Comparison of ENCODE assay signal across 1 cellular context in genomic region chr1:38941527-38942019, GRCh38.
A peak's percentile ranks its signal among the peaks of the same experiment; 100 is the strongest.
TF ChIP-seq lines count a peak whose summit lies in the region.

Gene RHBDL2, minus strand, starts transcription at chr1:38941830. Its CDS starts 22,618 bp downstream, at chr1:38919212.

TF ChIP-seq in HepG2, 621 proteins besides CTCF, POLR2A, EP300 and RAD21 (continued from another document and continues in another):
- TF ChIP-seq CEBPB (IDR thresholded peaks at IDR 0.05; ENCODE audit: borderline replicate concordance, low read depth, low read length) (no peak), HES4 (CRISPR knock-in tag; IDR thresholded peaks at IDR 0.05; ENCODE audit: borderline replicate concordance) (no peak), EZH2 (conservative IDR thresholded peaks at IDR 0.05; ENCODE audit: low read depth, low read length) (no peak), ZNF562 (CRISPR knock-in tag; IDR thresholded peaks at IDR 0.05; ENCODE audit: borderline replicate concordance) (no peak), PRMT3 (CRISPR knock-in tag; IDR thresholded peaks at IDR 0.05; ENCODE audit: borderline replicate concordance, low read depth) (no peak), GATAD1 (CRISPR knock-in tag; IDR thresholded peaks at IDR 0.05) (no peak), ZMAT3 (CRISPR knock-in tag; conservative IDR thresholded peaks at IDR 0.05) (no peak), NONO (IDR thresholded peaks at IDR 0.05) (no peak), NONO (CRISPR knock-in tag; conservative IDR thresholded peaks at IDR 0.05) (no peak), UBTF (CRISPR knock-in tag; IDR thresholded peaks at IDR 0.05) (peak; percentile 36; the same call in 1 of the 2 replicates), ZNF883 (CRISPR knock-in tag; IDR thresholded peaks at IDR 0.05; ENCODE audit: not compliant biosample characterization) (no peak), ZNF274 (CRISPR knock-in tag; IDR thresholded peaks at IDR 0.05) (peak; percentile 42; the same call in 1 of the 2 replicates), MXD3 (CRISPR knock-in tag; IDR thresholded peaks at IDR 0.05) (no peak), ZNF607 (CRISPR knock-in tag; IDR thresholded peaks at IDR 0.05; ENCODE audit: borderline replicate concordance) (no peak), NFE2L2 (IDR thresholded peaks at IDR 0.05; ENCODE audit: low read length) (no peak), IRF9 (CRISPR knock-in tag; IDR thresholded peaks at IDR 0.05; ENCODE audit: borderline replicate concordance) (peak; percentile 78; the same call in 1 of the 2 replicates), FIP1L1 (IDR thresholded peaks at IDR 0.05; ENCODE audit: borderline replicate concordance, insufficient read depth, low read depth, low read length) (no peak), ZNF333 (CRISPR knock-in tag; IDR thresholded peaks at IDR 0.05; ENCODE audit: borderline replicate concordance) (no peak), ZNF816 (CRISPR knock-in tag; IDR thresholded peaks at IDR 0.05; ENCODE audit: borderline replicate concordance) (no peak), ZNF776 (CRISPR knock-in tag; IDR thresholded peaks at IDR 0.05) (no peak), ZFP90 (CRISPR knock-in tag; IDR thresholded peaks at IDR 0.05; ENCODE audit: borderline replicate concordance) (no peak), NFKB2 (CRISPR knock-in tag; IDR thresholded peaks at IDR 0.05; ENCODE audit: borderline replicate concordance) (no peak), ELF3 (CRISPR knock-in tag; IDR thresholded peaks at IDR 0.05) (no peak), KDM5B (CRISPR knock-in tag; IDR thresholded peaks at IDR 0.05; ENCODE audit: borderline replicate concordance) (no peak; the same call in 1 of the 2 replicates), ZNF790 (CRISPR knock-in tag; IDR thresholded peaks at IDR 0.05; ENCODE audit: borderline replicate concordance) (no peak), ZNF256 (CRISPR knock-in tag; conservative IDR thresholded peaks at IDR 0.05) (no peak), HNRNPUL1 (IDR thresholded peaks at IDR 0.05; ENCODE audit: low read depth, low read length) (no peak), THAP11 (CRISPR knock-in tag; IDR thresholded peaks at IDR 0.05) (no peak), ZNF558 (CRISPR knock-in tag; IDR thresholded peaks at IDR 0.05; ENCODE audit: borderline replicate concordance) (no peak), ZNF556 (CRISPR knock-in tag; IDR thresholded peaks at IDR 0.05; ENCODE audit: borderline replicate concordance) (0 out of 2 replicates have a peak, but pooled peaks have one; percentile 62), DDIT3 (CRISPR knock-in tag; IDR thresholded peaks at IDR 0.05) (no peak), ZNF343 (CRISPR knock-in tag; IDR thresholded peaks at IDR 0.05) (no peak), ZSCAN29 (CRISPR knock-in tag; conservative IDR thresholded peaks at IDR 0.05) (no peak), ZFP37 (CRISPR knock-in tag; IDR thresholded peaks at IDR 0.05; ENCODE audit: borderline replicate concordance) (no peak), KLF9 (CRISPR knock-in tag; IDR thresholded peaks at IDR 0.05; ENCODE audit: low read depth) (no peak), ZNF761 (CRISPR knock-in tag; conservative IDR thresholded peaks at IDR 0.05) (no peak), ZNF468 (CRISPR knock-in tag; IDR thresholded peaks at IDR 0.05) (no peak), PRDM10 (CRISPR knock-in tag; IDR thresholded peaks at IDR 0.05; ENCODE audit: low read depth) (0 out of 2 replicates have a peak, but pooled peaks have one; percentile 43), ZFYVE20 (CRISPR knock-in tag; IDR thresholded peaks at IDR 0.05; ENCODE audit: borderline replicate concordance, low read depth) (no peak), ZFP62 (CRISPR knock-in tag; IDR thresholded peaks at IDR 0.05) (no peak), ASH2L (IDR thresholded peaks at IDR 0.05; ENCODE audit: insufficient read length, low read depth, low read length) (peak; percentile 29), CSRNP2 (CRISPR knock-in tag; conservative IDR thresholded peaks at IDR 0.05; ENCODE audit: low read depth) (no peak), TMF1 (CRISPR knock-in tag; IDR thresholded peaks at IDR 0.05; ENCODE audit: low read depth) (no peak), SALL1 (CRISPR knock-in tag; IDR thresholded peaks at IDR 0.05) (no peak), SIX4 (CRISPR knock-in tag; IDR thresholded peaks at IDR 0.05) (no peak), POLR2AphosphoS2 (IDR thresholded peaks at IDR 0.05; ENCODE audit: low read depth, low read length) (no peak), MTF1 (CRISPR knock-in tag; IDR thresholded peaks at IDR 0.05) (no peak), SATB2 (CRISPR knock-in tag; IDR thresholded peaks at IDR 0.05) (no peak), MAX (IDR thresholded peaks at IDR 0.05) (no peak), JDP2 (CRISPR knock-in tag; IDR thresholded peaks at IDR 0.05; ENCODE audit: borderline replicate concordance) (no peak), ZNF615 (CRISPR knock-in tag; IDR thresholded peaks at IDR 0.05; ENCODE audit: borderline replicate concordance) (no peak), ZNF792 (CRISPR knock-in tag; IDR thresholded peaks at IDR 0.05) (no peak), ZNF124 (CRISPR knock-in tag; IDR thresholded peaks at IDR 0.05) (no peak), NAIF1 (CRISPR knock-in tag; IDR thresholded peaks at IDR 0.05; ENCODE audit: borderline replicate concordance) (no peak), HOXA3 (CRISPR knock-in tag; IDR thresholded peaks at IDR 0.05) (no peak), DMTF1 (CRISPR knock-in tag; IDR thresholded peaks at IDR 0.05) (no peak), ZNF614 (CRISPR knock-in tag; IDR thresholded peaks at IDR 0.05; ENCODE audit: borderline replicate concordance) (no peak), ZNF17 (CRISPR knock-in tag; IDR thresholded peaks at IDR 0.05) (no peak), MTERF4 (CRISPR knock-in tag; IDR thresholded peaks at IDR 0.05) (no peak), REXO4 (CRISPR knock-in tag; IDR thresholded peaks at IDR 0.05; ENCODE audit: borderline replicate concordance) (no peak), ZNF563 (CRISPR knock-in tag; IDR thresholded peaks at IDR 0.05) (no peak), HMGA1 (CRISPR knock-in tag; conservative IDR thresholded peaks at IDR 0.05) (no peak), SIN3B (IDR thresholded peaks at IDR 0.05; ENCODE audit: low read length) (no peak), ZNF850 (CRISPR knock-in tag; conservative IDR thresholded peaks at IDR 0.05) (no peak), ZNF740 (CRISPR knock-in tag; IDR thresholded peaks at IDR 0.05) (no peak), POLR2AphosphoS5 (IDR thresholded peaks at IDR 0.05; ENCODE audit: low read depth, low read length) (no peak; the same call in 1 of the 2 replicates), KDM4B (CRISPR knock-in tag; IDR thresholded peaks at IDR 0.05) (no peak), YEATS4 (CRISPR knock-in tag; IDR thresholded peaks at IDR 0.05; ENCODE audit: borderline replicate concordance) (no peak), SRSF4 (IDR thresholded peaks at IDR 0.05; ENCODE audit: low read depth, low read length, poor library complexity, severe bottlenecking) (no peak), EEA1 (CRISPR knock-in tag; IDR thresholded peaks at IDR 0.05; ENCODE audit: borderline replicate concordance) (no peak)
